1 cellular context compared by ENCODE assay signal in the genomic region with DNA sequence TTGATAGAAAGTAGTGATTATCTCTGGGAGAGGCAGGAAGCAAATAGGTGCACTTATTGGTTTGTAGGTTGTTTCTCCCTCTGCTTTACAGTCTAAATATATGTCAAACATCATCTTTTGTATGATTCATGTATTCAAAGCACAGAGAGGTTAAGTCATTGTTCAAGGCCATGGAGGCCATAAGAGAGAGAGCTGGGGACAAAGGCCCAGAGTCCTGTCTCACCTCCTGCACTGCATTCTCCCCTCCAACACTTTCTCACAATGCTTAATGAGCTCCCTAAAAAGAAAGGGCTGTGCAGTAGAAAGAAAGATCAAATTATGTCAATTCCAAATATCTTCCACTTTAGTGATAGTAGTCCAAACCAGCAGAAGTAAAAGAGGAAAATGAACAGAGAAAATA.
A peak's percentile ranks its signal among the peaks of the same experiment; 100 is the strongest.
TF ChIP-seq lines count a peak whose summit lies in the region.

No MANE protein-coding gene starts in this region.

TF ChIP-seq in HepG2, 621 proteins besides CTCF, POLR2A, EP300 and RAD21:
- TF ChIP-seq, protein P1, sequence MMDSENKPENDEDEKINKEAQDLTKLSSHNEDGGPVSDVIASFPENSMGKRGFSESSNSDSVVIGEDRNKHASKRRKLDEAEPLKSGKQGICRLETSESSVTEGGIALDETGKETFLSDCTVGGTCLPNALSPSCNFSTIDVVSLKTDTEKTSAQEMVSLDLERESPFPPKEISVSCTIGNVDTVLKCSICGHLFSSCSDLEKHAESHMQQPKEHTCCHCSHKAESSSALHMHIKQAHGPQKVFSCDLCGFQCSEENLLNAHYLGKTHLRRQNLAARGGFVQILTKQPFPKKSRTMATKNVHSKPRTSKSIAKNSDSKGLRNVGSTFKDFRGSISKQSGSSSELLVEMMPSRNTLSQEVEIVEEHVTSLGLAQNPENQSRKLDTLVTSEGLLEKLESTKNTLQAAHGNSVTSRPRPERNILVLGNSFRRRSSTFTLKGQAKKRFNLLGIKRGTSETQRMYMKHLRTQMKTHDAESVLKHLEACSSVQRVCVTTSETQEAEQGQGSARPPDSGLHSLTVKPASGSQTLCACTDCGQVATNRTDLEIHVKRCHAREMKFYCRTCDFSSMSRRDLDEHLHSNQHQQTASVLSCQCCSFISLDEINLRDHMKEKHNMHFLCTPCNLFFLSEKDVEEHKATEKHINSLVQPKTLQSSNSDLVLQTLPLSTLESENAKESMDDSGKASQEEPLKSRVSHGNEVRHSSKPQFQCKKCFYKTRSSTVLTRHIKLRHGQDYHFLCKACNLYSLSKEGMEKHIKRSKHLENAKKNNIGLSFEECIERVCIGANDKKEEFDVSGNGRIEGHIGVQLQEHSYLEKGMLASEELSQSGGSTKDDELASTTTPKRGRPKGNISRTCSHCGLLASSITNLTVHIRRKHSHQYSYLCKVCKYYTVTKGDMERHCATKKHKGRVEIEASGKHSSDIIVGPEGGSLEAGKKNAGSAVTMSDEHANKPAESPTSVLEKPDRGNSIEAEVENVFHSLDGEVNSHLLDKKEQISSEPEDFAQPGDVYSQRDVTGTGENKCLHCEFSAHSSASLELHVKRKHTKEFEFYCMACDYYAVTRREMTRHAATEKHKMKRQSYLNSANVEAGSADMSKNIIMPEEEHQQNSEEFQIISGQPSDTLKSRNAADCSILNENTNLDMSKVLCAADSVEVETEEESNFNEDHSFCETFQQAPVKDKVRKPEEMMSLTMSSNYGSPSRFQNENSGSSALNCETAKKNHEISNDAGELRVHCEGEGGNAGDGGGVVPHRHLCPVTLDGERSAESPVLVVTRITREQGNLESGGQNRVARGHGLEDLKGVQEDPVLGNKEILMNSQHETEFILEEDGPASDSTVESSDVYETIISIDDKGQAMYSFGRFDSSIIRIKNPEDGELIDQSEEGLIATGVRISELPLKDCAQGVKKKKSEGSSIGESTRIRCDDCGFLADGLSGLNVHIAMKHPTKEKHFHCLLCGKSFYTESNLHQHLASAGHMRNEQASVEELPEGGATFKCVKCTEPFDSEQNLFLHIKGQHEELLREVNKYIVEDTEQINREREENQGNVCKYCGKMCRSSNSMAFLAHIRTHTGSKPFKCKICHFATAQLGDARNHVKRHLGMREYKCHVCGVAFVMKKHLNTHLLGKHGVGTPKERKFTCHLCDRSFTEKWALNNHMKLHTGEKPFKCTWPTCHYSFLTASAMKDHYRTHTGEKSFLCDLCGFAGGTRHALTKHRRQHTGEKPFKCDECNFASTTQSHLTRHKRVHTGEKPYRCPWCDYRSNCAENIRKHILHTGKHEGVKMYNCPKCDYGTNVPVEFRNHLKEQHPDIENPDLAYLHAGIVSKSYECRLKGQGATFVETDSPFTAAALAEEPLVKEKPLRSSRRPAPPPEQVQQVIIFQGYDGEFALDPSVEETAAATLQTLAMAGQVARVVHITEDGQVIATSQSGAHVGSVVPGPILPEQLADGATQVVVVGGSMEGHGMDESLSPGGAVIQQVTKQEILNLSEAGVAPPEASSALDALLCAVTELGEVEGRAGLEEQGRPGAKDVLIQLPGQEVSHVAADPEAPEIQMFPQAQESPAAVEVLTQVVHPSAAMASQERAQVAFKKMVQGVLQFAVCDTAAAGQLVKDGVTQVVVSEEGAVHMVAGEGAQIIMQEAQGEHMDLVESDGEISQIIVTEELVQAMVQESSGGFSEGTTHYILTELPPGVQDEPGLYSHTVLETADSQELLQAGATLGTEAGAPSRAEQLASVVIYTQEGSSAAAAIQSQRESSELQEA (CRISPR knock-in tag; IDR thresholded peaks at IDR 0.05; ENCODE audit: not compliant biosample characterization) = no peak
- TF ChIP-seq, protein P2, sequence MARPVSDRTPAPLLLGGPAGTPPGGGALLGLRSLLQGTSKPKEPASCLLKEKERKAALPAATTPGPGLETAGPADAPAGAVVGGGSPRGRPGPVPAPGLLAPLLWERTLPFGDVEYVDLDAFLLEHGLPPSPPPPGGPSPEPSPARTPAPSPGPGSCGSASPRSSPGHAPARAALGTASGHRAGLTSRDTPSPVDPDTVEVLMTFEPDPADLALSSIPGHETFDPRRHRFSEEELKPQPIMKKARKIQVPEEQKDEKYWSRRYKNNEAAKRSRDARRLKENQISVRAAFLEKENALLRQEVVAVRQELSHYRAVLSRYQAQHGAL (CRISPR knock-in tag; IDR thresholded peaks at IDR 0.05; ENCODE audit: not compliant biosample characterization) = no peak
- TF ChIP-seq KDM5A (IDR thresholded peaks at IDR 0.05; ENCODE audit: borderline replicate concordance, low read length) = no peak
- no peak for TF ChIP-seq ZNF510 (CRISPR knock-in tag; IDR thresholded peaks at IDR 0.05; ENCODE audit: low read depth)
- TF ChIP-seq ZKSCAN5 (CRISPR knock-in tag; IDR thresholded peaks at IDR 0.05) = peak; percentile 91
- no peak for TF ChIP-seq BRD4 (CRISPR knock-in tag; IDR thresholded peaks at IDR 0.05)
